ENCODE assay signal across 18 cellular contexts in genomic region chr1:25500694-25501093, GRCh38. TPM values are rescaled to one million over a fixed set of nuclear protein-coding genes. Genes with fewer than 3 reads are reported as not detected.
DNase-seq lines count a peak whose midpoint lies in the region; ATAC-seq and TF ChIP-seq lines count a peak whose summit lies in the region.
"Had no signal": no experiment of that assay in that cellular context is flagged by ENCODE, and none has a peak within 500 bp of the region (broad histone marks: within the 10 kb centered on the region; RNA-seq: fewer than 3 reads in every experiment).

No MANE protein-coding gene starts in this region.

- ATAC-seq in RWPE2 (ENCODE audit: low read depth) = no peak
- ATAC-seq in sciatic nerve = peak; percentile 79
- ATAC-seq: gastrocnemius medialis, pancreas had no signal

- no peak for TF ChIP-seq CTCF in Caco-2 (IDR thresholded peaks at IDR 0.05; ENCODE audit: insufficient read depth in 1 of 2, low read depth in 1 of 2, low read length in 1 of 2, severe bottlenecking in 1 of 2, unreplicated experiment in 1 of 2)
- TF ChIP-seq CTCF in RWPE2 (IDR thresholded peaks at IDR 0.05; ENCODE audit: poor library complexity, severe bottlenecking) = no peak
- no peak for TF ChIP-seq CTCF in GM13977 (IDR thresholded peaks at IDR 0.05; ENCODE audit: extremely low read depth, insufficient read depth, missing control alignments)

- intact Hi-C loops in Caco-2 (cut with micrococcal nuclease; ENCODE audit: unreplicated experiment) (loop anchor here (1.0 to 10.0 kb wide), 2 partner anchors 24 to 66 kb away; partner anchors contain the start of gene MACO1), sciatic nerve (cut with DNase I) (no loop called here)

- H3K36me3 Mint-ChIP-seq in Caco-2 (ENCODE audit: insufficient read depth, unreplicated experiment) = no peaks in the 10 kb centered on the region

- no peaks in the 10 kb centered on the region for H3K27me3 Mint-ChIP-seq in Caco-2 (ENCODE audit: insufficient read depth, unreplicated experiment)
- H3K27me3 Mint-ChIP-seq: activated CD4-positive, alpha-beta T cell treated with anti-CD3 and anti-CD28 coated beads, Interleukin-2, amount 10 ng/mL, durations not matched to agents 24 days and 14 days had no signal

- H3K27ac Mint-ChIP-seq in Caco-2 (ENCODE audit: unreplicated experiment) = peak overlapping the region; percentile 39
- H3K27ac Mint-ChIP-seq: activated CD4-positive, alpha-beta T cell treated with anti-CD3 and anti-CD28 coated beads, Interleukin-2, amount 10 ng/mL, durations not matched to agents 24 days and 14 days; GM23338 had no signal

- no peaks in the 10 kb centered on the region for H3K9me3 Mint-ChIP-seq in Caco-2 (ENCODE audit: unreplicated experiment)
- H3K9me3 Mint-ChIP-seq: activated CD4-positive, alpha-beta T cell treated with anti-CD3 and anti-CD28 coated beads, Interleukin-2, amount 10 ng/mL, durations not matched to agents 24 days and 14 days; GM23338 had no signal

- CTCF ChIA-PET in Caco-2 (lab: Charles Lee) = interaction anchor here (0.8 to 0.9 kb wide), 2 partner anchors 9 to 17 kb away, joined by 3 read pairs; no protein-coding TSS in a partner anchor

- no peaks in the 10 kb centered on the region for H3K27me3 ChIP-seq in Caco-2 (replicated peaks; ENCODE audit: control insufficient read depth, insufficient read depth, low read length)
- no peaks in the 10 kb centered on the region for H3K27me3 ChIP-seq in RWPE2 (ENCODE audit: insufficient read depth, poor library complexity, severe bottlenecking)
- H3K27me3 ChIP-seq: gastrocnemius medialis, pancreas, thyroid gland had no signal

- DNase-seq in Caco-2 (no peak), RWPE2 (ENCODE audit: low spot score) (no peak), fibroblast of peridontal ligament (ENCODE audit: extremely low read depth) (peak; percentile 51), sciatic nerve (ENCODE audit: low spot score) (no peak), EL (no peak), cerebellum (ENCODE audit: low spot score) (no peak), GM13977 (ENCODE audit: low spot score) (no peak)
- DNase-seq: activated CD4-positive, alpha-beta T cell treated with anti-CD3 and anti-CD28 coated beads, Interleukin-2, amount 10 ng/mL, durations not matched to agents 24 days and 14 days; activated naive CD4-positive, alpha-beta T cell treated with anti-CD3 and anti-CD28 coated beads, Interleukin-2, amount 50 U/mL, for 16 hours; C1 segment of cervical spinal cord; gastrocnemius medialis; MV-4-11; NCI-H187 treated with DMSO at 0.1 percent for 48 hours; NCI-H510A; thyroid gland had no signal

- no peaks in the 10 kb centered on the region for H3K9me3 ChIP-seq in Caco-2
- H3K9me3 ChIP-seq in RWPE2 (ENCODE audit: severe bottlenecking) = no peaks in the 10 kb centered on the region
- H3K9me3 ChIP-seq: gastrocnemius medialis, pancreas, thyroid gland had no signal

- in situ Hi-C loops in GM13977 (cut with MboI; ENCODE audit: low pct_unique_long_range_greater_than_20kb, low sequenced_read_pairs, unreplicated experiment) = no loop called here

- H3K4me1 ChIP-seq in Caco-2 = peaks cover 14% of the 10 kb centered on the region
- H3K4me1 ChIP-seq in RWPE2 (ENCODE audit: insufficient read depth, poor library complexity, severe bottlenecking) = peaks cover 4% of the 10 kb centered on the region
- H3K4me1 ChIP-seq: pancreas had no signal

- POLR2A ChIA-PET in Caco-2 (lab: Charles Lee) = no interaction called here

- H3K4me3 Mint-ChIP-seq in Caco-2 (ENCODE audit: unreplicated experiment) = peak overlapping the region; percentile 8
- H3K4me3 Mint-ChIP-seq: activated CD4-positive, alpha-beta T cell treated with anti-CD3 and anti-CD28 coated beads, Interleukin-2, amount 10 ng/mL, durations not matched to agents 24 days and 14 days; GM23338 had no signal

- H3K36me3 ChIP-seq in Caco-2 (ENCODE audit: control insufficient read depth, insufficient read depth, low read length) (no peaks in the 10 kb centered on the region; the same call in 1 of the 2 replicates), RWPE2 (ENCODE audit: low read depth) (peaks cover 6% of the 10 kb centered on the region; the same call in 1 of the 2 replicates)

- H3K4me1 Mint-ChIP-seq in Caco-2 (ENCODE audit: low read depth, unreplicated experiment) = peaks cover 16% of the 10 kb centered on the region

- no peak overlapping the region for H3K4me3 ChIP-seq in Caco-2 (ENCODE audit: low read depth, low read length)
- no peak overlapping the region for H3K4me3 ChIP-seq in RWPE2 (ENCODE audit: severe bottlenecking)
- H3K4me3 ChIP-seq: gastrocnemius medialis, GM23338, pancreas, SK-N-MC, thyroid gland had no signal

- H3K27ac ChIP-seq in RWPE2 (ENCODE audit: poor library complexity, severe bottlenecking) = peak overlapping the region; percentile 16
- H3K27ac ChIP-seq: gastrocnemius medialis, pancreas, SK-N-MC, thyroid gland had no signal

- no TSS peak for BruUV-seq in Caco-2 (replicated peaks; lab: Mats Ljungman, UMichigan)

RNA-seq across cellular contexts. Expression of gene LDLRAP1, which starts 42.7 kb away (rescaled TPM):
- total RNA-seq in Caco-2 (2022) (14.5 TPM in 2 replicates), sciatic nerve (25.0 TPM), cerebellum (3.1 TPM)
